In the genomic region with DNA sequence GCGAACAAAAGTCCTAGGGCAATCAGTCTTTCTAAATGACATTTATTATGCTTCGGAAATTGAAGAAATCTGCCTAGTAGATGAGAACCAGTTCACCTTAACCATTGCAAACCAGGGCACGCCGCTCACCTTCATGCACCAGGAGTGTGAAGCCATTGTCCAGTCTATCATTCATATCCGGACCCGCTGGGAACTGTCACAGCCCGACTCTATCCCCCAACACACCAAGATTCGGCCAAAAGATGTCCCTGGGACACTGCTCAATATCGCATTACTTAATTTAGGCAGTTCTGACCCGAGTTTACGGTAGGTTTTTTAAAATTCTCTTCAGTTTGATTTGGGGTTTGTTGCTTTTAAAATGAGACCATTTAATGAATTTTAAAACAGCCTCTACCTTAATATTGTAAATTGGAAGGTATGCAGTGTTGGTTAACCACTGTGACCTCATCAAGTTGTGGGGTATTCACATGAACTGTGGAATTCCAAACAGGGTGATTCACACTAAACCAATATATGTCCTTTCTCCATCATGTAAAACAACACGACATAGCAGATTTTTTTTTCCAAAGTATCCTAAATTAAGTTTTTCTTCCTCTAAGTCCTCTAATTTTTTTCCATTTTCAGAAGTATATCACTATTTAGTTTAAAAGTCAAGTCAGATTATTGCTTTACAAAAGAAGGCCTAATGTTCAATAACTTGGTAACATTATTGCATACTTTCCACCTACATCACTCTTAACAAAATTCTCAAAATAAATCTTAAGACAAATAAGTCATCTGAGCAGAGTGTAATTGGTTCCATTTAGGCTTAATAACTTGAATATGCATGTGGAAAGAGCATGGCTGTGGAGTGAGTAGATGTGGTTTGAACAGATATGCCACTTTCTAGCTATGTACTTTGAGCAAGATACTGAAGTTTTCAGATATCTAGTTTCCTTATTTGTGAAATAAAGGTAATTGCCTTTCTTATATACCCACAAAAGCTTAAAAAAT, we compare ENCODE assay signal across 1 cellular context.
TF ChIP-seq lines count a peak whose summit lies in the region.

No MANE protein-coding gene starts in this region.

TF ChIP-seq in GM23338, 12 proteins besides CTCF, POLR2A, EP300 and RAD21:
- no peak for TF ChIP-seq ETS1 (IDR thresholded peaks at IDR 0.05)
- no peak for TF ChIP-seq EZH2 (IDR thresholded peaks at IDR 0.05; ENCODE audit: low read depth, unreplicated experiment)
- TF ChIP-seq STAT1 (IDR thresholded peaks at IDR 0.05; ENCODE audit: unreplicated experiment), result no peak
- no peak for TF ChIP-seq CREB1 (CRISPR knock-in tag; IDR thresholded peaks at IDR 0.05; ENCODE audit: low read depth)
- no peak for TF ChIP-seq REST (IDR thresholded peaks at IDR 0.05; ENCODE audit: unreplicated experiment)
- TF ChIP-seq, protein P1, sequence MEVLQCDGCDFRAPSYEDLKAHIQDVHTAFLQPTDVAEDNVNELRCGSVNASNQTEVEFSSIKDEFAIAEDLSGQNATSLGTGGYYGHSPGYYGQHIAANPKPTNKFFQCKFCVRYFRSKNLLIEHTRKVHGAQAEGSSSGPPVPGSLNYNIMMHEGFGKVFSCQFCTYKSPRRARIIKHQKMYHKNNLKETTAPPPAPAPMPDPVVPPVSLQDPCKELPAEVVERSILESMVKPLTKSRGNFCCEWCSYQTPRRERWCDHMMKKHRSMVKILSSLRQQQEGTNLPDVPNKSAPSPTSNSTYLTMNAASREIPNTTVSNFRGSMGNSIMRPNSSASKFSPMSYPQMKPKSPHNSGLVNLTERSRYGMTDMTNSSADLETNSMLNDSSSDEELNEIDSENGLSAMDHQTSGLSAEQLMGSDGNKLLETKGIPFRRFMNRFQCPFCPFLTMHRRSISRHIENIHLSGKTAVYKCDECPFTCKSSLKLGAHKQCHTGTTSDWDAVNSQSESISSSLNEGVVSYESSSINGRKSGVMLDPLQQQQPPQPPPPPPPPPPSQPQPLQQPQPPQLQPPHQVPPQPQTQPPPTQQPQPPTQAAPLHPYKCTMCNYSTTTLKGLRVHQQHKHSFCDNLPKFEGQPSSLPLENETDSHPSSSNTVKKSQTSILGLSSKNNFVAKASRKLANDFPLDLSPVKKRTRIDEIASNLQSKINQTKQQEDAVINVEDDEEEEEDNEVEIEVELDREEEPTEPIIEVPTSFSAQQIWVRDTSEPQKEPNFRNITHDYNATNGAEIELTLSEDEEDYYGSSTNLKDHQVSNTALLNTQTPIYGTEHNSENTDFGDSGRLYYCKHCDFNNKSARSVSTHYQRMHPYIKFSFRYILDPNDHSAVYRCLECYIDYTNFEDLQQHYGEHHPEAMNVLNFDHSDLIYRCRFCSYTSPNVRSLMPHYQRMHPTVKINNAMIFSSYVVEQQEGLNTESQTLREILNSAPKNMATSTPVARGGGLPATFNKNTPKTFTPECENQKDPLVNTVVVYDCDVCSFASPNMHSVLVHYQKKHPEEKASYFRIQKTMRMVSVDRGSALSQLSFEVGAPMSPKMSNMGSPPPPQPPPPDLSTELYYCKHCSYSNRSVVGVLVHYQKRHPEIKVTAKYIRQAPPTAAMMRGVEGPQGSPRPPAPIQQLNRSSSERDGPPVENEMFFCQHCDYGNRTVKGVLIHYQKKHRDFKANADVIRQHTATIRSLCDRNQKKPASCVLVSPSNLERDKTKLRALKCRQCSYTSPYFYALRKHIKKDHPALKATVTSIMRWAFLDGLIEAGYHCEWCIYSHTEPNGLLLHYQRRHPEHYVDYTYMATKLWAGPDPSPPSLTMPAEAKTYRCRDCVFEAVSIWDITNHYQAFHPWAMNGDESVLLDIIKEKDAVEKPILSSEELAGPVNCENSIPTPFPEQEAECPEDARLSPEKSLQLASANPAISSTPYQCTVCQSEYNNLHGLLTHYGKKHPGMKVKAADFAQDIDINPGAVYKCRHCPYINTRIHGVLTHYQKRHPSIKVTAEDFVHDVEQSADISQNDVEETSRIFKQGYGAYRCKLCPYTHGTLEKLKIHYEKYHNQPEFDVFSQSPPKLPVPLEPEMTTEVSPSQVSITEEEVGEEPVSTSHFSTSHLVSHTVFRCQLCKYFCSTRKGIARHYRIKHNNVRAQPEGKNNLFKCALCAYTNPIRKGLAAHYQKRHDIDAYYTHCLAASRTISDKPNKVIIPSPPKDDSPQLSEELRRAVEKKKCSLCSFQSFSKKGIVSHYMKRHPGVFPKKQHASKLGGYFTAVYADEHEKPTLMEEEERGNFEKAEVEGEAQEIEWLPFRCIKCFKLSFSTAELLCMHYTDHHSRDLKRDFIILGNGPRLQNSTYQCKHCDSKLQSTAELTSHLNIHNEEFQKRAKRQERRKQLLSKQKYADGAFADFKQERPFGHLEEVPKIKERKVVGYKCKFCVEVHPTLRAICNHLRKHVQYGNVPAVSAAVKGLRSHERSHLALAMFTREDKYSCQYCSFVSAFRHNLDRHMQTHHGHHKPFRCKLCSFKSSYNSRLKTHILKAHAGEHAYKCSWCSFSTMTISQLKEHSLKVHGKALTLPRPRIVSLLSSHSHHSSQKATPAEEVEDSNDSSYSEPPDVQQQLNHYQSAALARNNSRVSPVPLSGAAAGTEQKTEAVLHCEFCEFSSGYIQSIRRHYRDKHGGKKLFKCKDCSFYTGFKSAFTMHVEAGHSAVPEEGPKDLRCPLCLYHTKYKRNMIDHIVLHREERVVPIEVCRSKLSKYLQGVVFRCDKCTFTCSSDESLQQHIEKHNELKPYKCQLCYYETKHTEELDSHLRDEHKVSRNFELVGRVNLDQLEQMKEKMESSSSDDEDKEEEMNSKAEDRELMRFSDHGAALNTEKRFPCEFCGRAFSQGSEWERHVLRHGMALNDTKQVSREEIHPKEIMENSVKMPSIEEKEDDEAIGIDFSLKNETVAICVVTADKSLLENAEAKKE (CRISPR knock-in tag; IDR thresholded peaks at IDR 0.05), result no peak
- no peak for TF ChIP-seq ZNF331 (CRISPR knock-in tag; IDR thresholded peaks at IDR 0.05; ENCODE audit: low read depth)
- no peak for TF ChIP-seq NANOG (IDR thresholded peaks at IDR 0.05; ENCODE audit: borderline replicate concordance)
- TF ChIP-seq JUNB (IDR thresholded peaks at IDR 0.05; ENCODE audit: unreplicated experiment), result no peak
- no peak for TF ChIP-seq ZNF114 (CRISPR knock-in tag; IDR thresholded peaks at IDR 0.05)
- no peak for TF ChIP-seq POLR2AphosphoS5 (IDR thresholded peaks at IDR 0.05; ENCODE audit: low read depth)
- TF ChIP-seq EZH2phosphoT487 (IDR thresholded peaks at IDR 0.05; ENCODE audit: unreplicated experiment), result no peak
TF ChIP-seq in GM23338: peak in this region for 0.
